Comparison of ENCODE assay signal across 1 cellular context in genomic region chr16:28208131-28208530, GRCh38.
TF ChIP-seq lines count a peak whose summit lies in the region.

No MANE protein-coding gene starts in this region.

TF ChIP-seq in IMR-90, 13 proteins besides CTCF, POLR2A, EP300 and RAD21:
- TF ChIP-seq FOS (IDR thresholded peaks at IDR 0.05; ENCODE audit: low read depth, low read length) (no peak), MAZ (IDR thresholded peaks at IDR 0.05; ENCODE audit: borderline replicate concordance, low read depth, low read length) (no peak), RCOR1 (IDR thresholded peaks at IDR 0.05; ENCODE audit: insufficient replicate concordance, low read length) (no peak), NFE2L2 (IDR thresholded peaks at IDR 0.05; ENCODE audit: low read depth, low read length) (no peak), MAFK (IDR thresholded peaks at IDR 0.05; ENCODE audit: low read depth, low read length) (peak; percentile 92)
